ENCODE assay signal across 12 cellular contexts in genomic region chr13:39527961-39528720, GRCh38.
DNase-seq lines count a peak whose midpoint lies in the region; ATAC-seq, FAIRE-seq and TF ChIP-seq lines count a peak whose summit lies in the region.
"Had no signal": no experiment of that assay in that cellular context is flagged by ENCODE, and none has a peak within 500 bp of the region (broad histone marks: within the 10 kb centered on the region; RNA-seq: fewer than 3 reads in every experiment).

No MANE protein-coding gene starts in this region.

- DNase-seq in HFFc6: peak; percentile 93
- peak; percentile 95 for DNase-seq in astrocyte (ENCODE audit: low read depth)
- DNase-seq in heart left ventricle: peak in 1 of 5 donors; percentile 50
- no peak for DNase-seq in retina
- no peak for DNase-seq in Calu3
- DNase-seq in NCI-H345 (lab: John Stamatoyannopoulos, UW): no peak
- no peak for DNase-seq in GF-D8 (lab: John Stamatoyannopoulos, UW)
- DNase-seq: activated T-cell treated with anti-CD3 and anti-CD28 coated beads, Interleukin-2, amount 50 U/mL, for 48 hours had no signal

- H3K4me3 Mint-ChIP-seq in HFFc6 (peak overlapping the region; percentile 63), astrocyte (ENCODE audit: unreplicated experiment) (peak overlapping the region; percentile 7), Calu3 (ENCODE audit: low read depth, unreplicated experiment) (no peak overlapping the region)

- H3K9me3 ChIP-seq in astrocyte (ENCODE audit: insufficient read depth, low read depth, low read length): no peaks in the 10 kb centered on the region
- no peaks in the 10 kb centered on the region for H3K9me3 ChIP-seq in heart left ventricle
- H3K9me3 ChIP-seq in subcutaneous abdominal adipose tissue (ENCODE audit: control insufficient read depth in 5 of 5, low read length in 5 of 5): no peaks in the 10 kb centered on the region
- H3K9me3 ChIP-seq: gastrocnemius medialis, prostate gland had no signal

- no peaks in the 10 kb centered on the region for H3K9me3 Mint-ChIP-seq in HFFc6
- H3K9me3 Mint-ChIP-seq in astrocyte (ENCODE audit: unreplicated experiment): no peaks in the 10 kb centered on the region
- no peaks in the 10 kb centered on the region for H3K9me3 Mint-ChIP-seq in Calu3 (ENCODE audit: low read depth, unreplicated experiment)

- CTCF ChIA-PET in Calu3 (lab: Charles Lee): no interaction called here

- H3K4me3 ChIP-seq in astrocyte (ENCODE audit: insufficient read depth, low read depth, low read length): peak overlapping the region; percentile 21
- H3K4me3 ChIP-seq in heart left ventricle: no peak overlapping the region
- no peak overlapping the region for H3K4me3 ChIP-seq in subcutaneous abdominal adipose tissue (ENCODE audit: low read depth in 1 of 5, low read length in 5 of 5)
- H3K4me3 ChIP-seq: gastrocnemius medialis, prostate gland had no signal

- H3K27ac Mint-ChIP-seq in HFFc6 (peak overlapping the region; percentile 93), astrocyte (ENCODE audit: unreplicated experiment) (peak overlapping the region; percentile 69), Calu3 (ENCODE audit: unreplicated experiment) (no peak overlapping the region)

- peaks cover 14% of the 10 kb centered on the region for H3K79me2 ChIP-seq in astrocyte (ENCODE audit: insufficient read depth, low read length)

- BruUV-seq in Calu3 (replicated peaks; lab: Mats Ljungman, UMichigan): no TSS peak

- no peak for TF ChIP-seq CTCF in HFFc6 (IDR thresholded peaks at IDR 0.05)
- TF ChIP-seq CTCF in astrocyte (IDR thresholded peaks at IDR 0.05; ENCODE audit: insufficient read depth, low read depth, low read length): no peak
- no peak for TF ChIP-seq CTCF in heart left ventricle (IDR thresholded peaks at IDR 0.05)
- TF ChIP-seq CTCF in Calu3 (IDR thresholded peaks at IDR 0.05; ENCODE audit: unreplicated experiment): no peak

- FAIRE-seq in astrocyte (lab: Jason Lieb, UNC): peak; percentile 89
- FAIRE-seq: GM12891 had no signal

- H3K9ac ChIP-seq in astrocyte (ENCODE audit: low read length): peak overlapping the region; percentile 70
- H3K9ac ChIP-seq in subcutaneous abdominal adipose tissue (ENCODE audit: low read length in 5 of 5): no peak overlapping the region

- H3K36me3 ChIP-seq in astrocyte (ENCODE audit: insufficient read depth, low read length) (no peaks in the 10 kb centered on the region), heart left ventricle (no peaks in the 10 kb centered on the region), subcutaneous abdominal adipose tissue (ENCODE audit: control insufficient read depth in 5 of 5, insufficient read depth in 5 of 5, low read length in 5 of 5) (no peaks in the 10 kb centered on the region)
- H3K36me3 ChIP-seq: gastrocnemius medialis, prostate gland had no signal

- H3K27me3 ChIP-seq in astrocyte (ENCODE audit: insufficient read depth, low read length) (no peaks in the 10 kb centered on the region), heart left ventricle (no peaks in the 10 kb centered on the region), subcutaneous abdominal adipose tissue (ENCODE audit: control insufficient read depth in 5 of 5, insufficient read depth in 4 of 5, low read length in 5 of 5) (no peaks in the 10 kb centered on the region)
- H3K27me3 ChIP-seq: gastrocnemius medialis had no signal

- TF ChIP-seq POLR2A in heart left ventricle (IDR thresholded peaks at IDR 0.05): no peak

- intact Hi-C loops in heart left ventricle (cut with DNase I) (loop anchor here in 5 of 10 donors (5.0 to 10.0 kb wide), 4 partner anchors 39 to 113 kb away; partner anchors contain the start of gene LHFPL6 (in 1 of the 5)), Calu3 (cut with micrococcal nuclease; ENCODE audit: unreplicated experiment) (no loop called here)

- H3K4me2 ChIP-seq in astrocyte (ENCODE audit: low read length): peak overlapping the region; percentile 83

- H3K4me1 ChIP-seq in astrocyte (ENCODE audit: insufficient read depth, low read length): peaks cover 28% of the 10 kb centered on the region
- H3K4me1 ChIP-seq in heart left ventricle: peaks cover 3 to 88% (median 65%) of the 10 kb centered on the region in 12 donors
- H3K4me1 ChIP-seq in subcutaneous abdominal adipose tissue (ENCODE audit: control insufficient read depth in 5 of 5, insufficient read depth in 5 of 5, low read length in 5 of 5): peaks cover 2 to 31% (median 27%) of the 10 kb centered on the region in 5 donors
- H3K4me1 ChIP-seq: prostate gland had no signal

- H3K27ac ChIP-seq in astrocyte (ENCODE audit: low read depth, low read length): peak overlapping the region; percentile 88
- peak overlapping the region in 9 of 12 donors; percentile 2 to 36 (median 9) for H3K27ac ChIP-seq in heart left ventricle
- peak overlapping the region; percentile 11 for H3K27ac ChIP-seq in subcutaneous abdominal adipose tissue (ENCODE audit: low read depth, low read length)
- H3K27ac ChIP-seq: gastrocnemius medialis, prostate gland had no signal

- H3K27me3 Mint-ChIP-seq in HFFc6 (ENCODE audit: insufficient read depth) (no peaks in the 10 kb centered on the region), astrocyte (ENCODE audit: low read depth, unreplicated experiment) (no peaks in the 10 kb centered on the region), Calu3 (ENCODE audit: unreplicated experiment) (peaks cover 14% of the 10 kb centered on the region)

- WGBS in heart left ventricle, 4 donors: 46 to 58% (median 53%) methylated on average over 6 of the region's 6 CpGs

- H3K36me3 Mint-ChIP-seq in HFFc6 (ENCODE audit: low read depth) (peaks cover 15% of the 10 kb centered on the region), astrocyte (ENCODE audit: low read depth, unreplicated experiment) (no peaks in the 10 kb centered on the region), Calu3 (ENCODE audit: insufficient read depth, unreplicated experiment) (no peaks in the 10 kb centered on the region)

- ATAC-seq in heart left ventricle: peak in 3 of 4 donors; percentile 53 to 73 (median 67)

- H4K20me1 ChIP-seq in astrocyte (ENCODE audit: insufficient read depth, low read length): no peaks in the 10 kb centered on the region

- H3K4me1 Mint-ChIP-seq in HFFc6 (ENCODE audit: low read depth): peaks cover 77% of the 10 kb centered on the region
- H3K4me1 Mint-ChIP-seq in astrocyte (ENCODE audit: low read depth, unreplicated experiment): peaks cover 23% of the 10 kb centered on the region
- no peaks in the 10 kb centered on the region for H3K4me1 Mint-ChIP-seq in Calu3 (ENCODE audit: low read depth, unreplicated experiment)

- H2AFZ ChIP-seq in astrocyte (ENCODE audit: low read depth, low read length): no peak overlapping the region

Comparison
In these comparisons a context has a peak if more than half of its experiments do, and no peak if none do; other contexts are left out.
1. DNase-seq: peak in HFFc6 (single experiment) and astrocyte (single experiment); none in retina (single experiment), Calu3 (single experiment), NCI-H345 (single experiment) and GF-D8 (single experiment).
2. H3K27ac ChIP-seq: peak in every context shown above with its lines; median percentile 88 in astrocyte; 11 in subcutaneous abdominal adipose tissue; 9 in heart left ventricle.